In genomic region chr10:84353052-84353803, GRCh38 we compare ENCODE assay signal across 18 cellular contexts. TPM values are rescaled to one million over a fixed set of nuclear protein-coding genes. Genes with fewer than 3 reads are reported as not detected.
DNase-seq lines count a peak whose midpoint lies in the region; ATAC-seq and FAIRE-seq lines count a peak whose summit lies in the region.
"Had no signal": no experiment of that assay in that cellular context is flagged by ENCODE, and none has a peak within 500 bp of the region (broad histone marks: within the 10 kb centered on the region; RNA-seq: fewer than 3 reads in every experiment).

No MANE protein-coding gene starts in this region.

- no peak for FAIRE-seq in small intestine (lab: Jason Lieb, UNC)

- intact Hi-C loops in CD4-positive, alpha-beta memory T cell (cut with micrococcal nuclease): loop anchor here (2.0 kb wide), 1 partner anchor 22 kb away; no protein-coding TSS in a partner anchor

- peak overlapping the region in 2 of 4 donors; percentile 6 to 7 for H3K4me3 Mint-ChIP-seq in CD4-positive, CD25-positive, alpha-beta regulatory T cell
- H3K4me3 Mint-ChIP-seq in CD4-positive, alpha-beta memory T cell: peak overlapping the region in 3 of 8 donors; percentile 36 to 63 (median 42)
- peak overlapping the region in 3 of 5 donors; percentile 8 to 47 (median 36) for H3K4me3 Mint-ChIP-seq in immature natural killer cell
- H3K4me3 Mint-ChIP-seq: activated B cell treated with CpG ODN at 0.5 μM for 24 hours; activated CD4-positive, alpha-beta memory T cell treated with anti-CD3 and anti-CD28 coated beads, Interleukin-2, amount 10 ng/mL, durations not matched to agents 7 days and 5 days; activated naive CD4-positive, alpha-beta T cell treated with anti-CD3 and anti-CD28 coated beads, Interleukin-2, amount 10 ng/mL, durations not matched to agents 7 days and 5 days; activated T-cell treated with anti-CD3 and anti-CD28 coated beads, Interleukin-2, amount 50 U/mL, for 4 hours had no signal

- peaks cover 12% of the 10 kb centered on the region for H3K4me1 ChIP-seq in CD4-positive, CD25-positive, alpha-beta regulatory T cell (ENCODE audit: control insufficient read depth, insufficient read depth, low read length, poor library complexity, severe bottlenecking)
- peaks cover 62% of the 10 kb centered on the region for H3K4me1 ChIP-seq in CD4-positive, alpha-beta memory T cell (ENCODE audit: insufficient read depth, low read length)
- H3K4me1 ChIP-seq in small intestine (ENCODE audit: control insufficient read depth in 2 of 2, insufficient read depth in 1 of 2, low read depth in 1 of 2, low read length in 1 of 2): peaks cover 0 to 2% of the 10 kb centered on the region in 2 donors
- H3K4me1 ChIP-seq: Caco-2 had no signal

- H3K27ac ChIP-seq in CD4-positive, CD25-positive, alpha-beta regulatory T cell (ENCODE audit: insufficient read depth, low read length, poor library complexity, severe bottlenecking): no peak overlapping the region
- no peak overlapping the region for H3K27ac ChIP-seq in CD4-positive, alpha-beta memory T cell (ENCODE audit: low read depth, low read length)
- no peak overlapping the region for H3K27ac ChIP-seq in small intestine (ENCODE audit: low read depth in 1 of 2, low read length in 1 of 2)
- H3K27ac ChIP-seq: prostate gland had no signal

- ATAC-seq in CD4-positive, CD25-positive, alpha-beta regulatory T cell (ENCODE audit: low read depth in 2 of 2): no peak
- ATAC-seq in GM21515 (IDR thresholded peaks at IDR 0.05; ENCODE audit: unreplicated experiment): no peak

- H3K9me3 Mint-ChIP-seq in CD4-positive, CD25-positive, alpha-beta regulatory T cell: no peaks in the 10 kb centered on the region
- H3K9me3 Mint-ChIP-seq in CD4-positive, alpha-beta memory T cell: no peaks in the 10 kb centered on the region
- H3K9me3 Mint-ChIP-seq in immature natural killer cell: no peaks in the 10 kb centered on the region
- H3K9me3 Mint-ChIP-seq: activated B cell treated with CpG ODN at 0.5 μM for 24 hours; activated CD4-positive, alpha-beta memory T cell treated with anti-CD3 and anti-CD28 coated beads, Interleukin-2, amount 10 ng/mL, durations not matched to agents 7 days and 5 days; activated naive CD4-positive, alpha-beta T cell treated with anti-CD3 and anti-CD28 coated beads, Interleukin-2, amount 10 ng/mL, durations not matched to agents 7 days and 5 days; activated T-cell treated with anti-CD3 and anti-CD28 coated beads, Interleukin-2, amount 50 U/mL, for 4 hours had no signal

- H3K4me3 ChIP-seq in CD4-positive, CD25-positive, alpha-beta regulatory T cell (ENCODE audit: low read depth, low read length): no peak overlapping the region
- H3K4me3 ChIP-seq in CD4-positive, alpha-beta memory T cell (ENCODE audit: low read length in 2 of 2): no peak overlapping the region
- H3K4me3 ChIP-seq in small intestine (ENCODE audit: low read depth in 1 of 2, low read length in 2 of 2): no peak overlapping the region
- H3K4me3 ChIP-seq: prostate gland had no signal

- peaks cover 9% of the 10 kb centered on the region for H3K36me3 Mint-ChIP-seq in CD4-positive, CD25-positive, alpha-beta regulatory T cell
- peaks cover 0 to 8% of the 10 kb centered on the region in 2 donors for H3K36me3 Mint-ChIP-seq in CD4-positive, alpha-beta memory T cell
- H3K36me3 Mint-ChIP-seq in immature natural killer cell: no peaks in the 10 kb centered on the region

- H3K9me3 ChIP-seq in CD4-positive, CD25-positive, alpha-beta regulatory T cell (ENCODE audit: control insufficient read depth in 2 of 2, low read length in 2 of 2): no peaks in the 10 kb centered on the region
- H3K9me3 ChIP-seq in CD4-positive, alpha-beta memory T cell (ENCODE audit: control insufficient read depth in 1 of 2, low read length in 2 of 2): no peaks in the 10 kb centered on the region
- H3K9me3 ChIP-seq in small intestine (ENCODE audit: control insufficient read depth, low read depth): no peaks in the 10 kb centered on the region
- H3K9me3 ChIP-seq: Caco-2, prostate gland, SK-N-SH had no signal

- H3K27ac Mint-ChIP-seq in CD4-positive, CD25-positive, alpha-beta regulatory T cell: peak overlapping the region in 2 of 3 donors; percentile 2 to 48
- H3K27ac Mint-ChIP-seq in CD4-positive, alpha-beta memory T cell: peak overlapping the region in 5 of 7 donors; percentile 4 to 77 (median 53)
- peak overlapping the region; percentile 60 to 87 (median 80) for H3K27ac Mint-ChIP-seq in immature natural killer cell
- H3K27ac Mint-ChIP-seq: activated B cell treated with CpG ODN at 0.5 μM for 24 hours; activated CD4-positive, alpha-beta memory T cell treated with anti-CD3 and anti-CD28 coated beads, Interleukin-2, amount 10 ng/mL, durations not matched to agents 7 days and 5 days; activated naive CD4-positive, alpha-beta T cell treated with anti-CD3 and anti-CD28 coated beads, Interleukin-2, amount 10 ng/mL, durations not matched to agents 7 days and 5 days had no signal

- 78 to 81% (median 78%) methylated on average over 11 of the region's 11 CpGs for WGBS in small intestine, 3 donors

- no peaks in the 10 kb centered on the region for H3K36me3 ChIP-seq in CD4-positive, CD25-positive, alpha-beta regulatory T cell (ENCODE audit: control insufficient read depth, insufficient read depth, low read length)
- no peaks in the 10 kb centered on the region for H3K36me3 ChIP-seq in CD4-positive, alpha-beta memory T cell (ENCODE audit: insufficient read depth, low read length)
- H3K36me3 ChIP-seq in small intestine (ENCODE audit: control insufficient read depth in 2 of 2, insufficient read depth in 2 of 2, low read length in 2 of 2): no peaks in the 10 kb centered on the region
- H3K36me3 ChIP-seq: prostate gland had no signal

- POLR2A ChIA-PET in CD4-positive, alpha-beta memory T cell (lab: Charles Lee; ENCODE audit: partially characterized antibody): interaction anchor here (0.5 to 2.4 kb wide), 4 partner anchors 18 to 24 kb away, joined by 3 to 8 read pairs (median 4); partner anchors contain the start of gene CCSER2

- H3K27me3 ChIP-seq in CD4-positive, CD25-positive, alpha-beta regulatory T cell (ENCODE audit: control insufficient read depth, insufficient read depth, low read length): no peaks in the 10 kb centered on the region
- H3K27me3 ChIP-seq in CD4-positive, alpha-beta memory T cell (ENCODE audit: insufficient read depth, low read length): no peaks in the 10 kb centered on the region
- H3K27me3 ChIP-seq in small intestine (ENCODE audit: control insufficient read depth in 2 of 2, insufficient read depth in 2 of 2, low read length in 2 of 2): no peaks in the 10 kb centered on the region

- no peaks in the 10 kb centered on the region for H3K27me3 Mint-ChIP-seq in CD4-positive, CD25-positive, alpha-beta regulatory T cell
- H3K27me3 Mint-ChIP-seq in CD4-positive, alpha-beta memory T cell: no peaks in the 10 kb centered on the region
- H3K27me3 Mint-ChIP-seq in immature natural killer cell (ENCODE audit: low read depth in 3 of 3): peaks cover 0 to 2% (median 0%) of the 10 kb centered on the region in 3 donors
- H3K27me3 Mint-ChIP-seq: activated B cell treated with CpG ODN at 0.5 μM for 24 hours; activated CD4-positive, alpha-beta memory T cell treated with anti-CD3 and anti-CD28 coated beads, Interleukin-2, amount 10 ng/mL, durations not matched to agents 7 days and 5 days; activated naive CD4-positive, alpha-beta T cell treated with anti-CD3 and anti-CD28 coated beads, Interleukin-2, amount 10 ng/mL, durations not matched to agents 7 days and 5 days had no signal

- peak in 1 of 3 donors; percentile 32 for DNase-seq in CD4-positive, CD25-positive, alpha-beta regulatory T cell
- no peak for DNase-seq in CD4-positive, alpha-beta memory T cell
- peak; percentile 65 for DNase-seq in NCI-H510A treated with DMSO at 0.1 percent for 48 hours (lab: John Stamatoyannopoulos, UW)
- no peak for DNase-seq in immature natural killer cell
- DNase-seq in HuH-7 (ENCODE audit: low spot score): no peak
- DNase-seq in small intestine: no peak
- no peak for DNase-seq in OCI-M2 (lab: John Stamatoyannopoulos, UW; ENCODE audit: unreplicated experiment)
- DNase-seq: activated B cell treated with CpG ODN at 0.5 μM for 24 hours; activated CD4-positive, alpha-beta memory T cell treated with anti-CD3 and anti-CD28 coated beads, Interleukin-2, amount 10 ng/mL, durations not matched to agents 7 days and 5 days; activated naive CD4-positive, alpha-beta T cell treated with anti-CD3 and anti-CD28 coated beads, Interleukin-2, amount 10 ng/mL, durations not matched to agents 7 days and 5 days; activated T-cell treated with anti-CD3 and anti-CD28 coated beads, Interleukin-2, amount 50 U/mL, for 4 hours; Caco-2; effector CD8-positive, alpha-beta T cell; NCI-H1105 treated with DMSO at 0.1 percent for 48 hours; NK-92 treated with Interleukin-12 subunit alpha and Interleukin-12 subunit beta, amount 100 ng/mL, for 24 hours; SK-N-SH had no signal

- CTCF ChIA-PET in CD4-positive, alpha-beta memory T cell (lab: Charles Lee; ENCODE audit: partially characterized antibody): interaction anchor here (0.6 to 5.2 kb wide), 25 partner anchors 10 to 1717 kb away, joined by 3 to 71 read pairs (median 4); no protein-coding TSS in a partner anchor

- peaks cover 29 to 80% (median 59%) of the 10 kb centered on the region in 4 donors for H3K4me1 Mint-ChIP-seq in CD4-positive, CD25-positive, alpha-beta regulatory T cell
- peaks cover 51 to 85% (median 66%) of the 10 kb centered on the region in 4 donors for H3K4me1 Mint-ChIP-seq in CD4-positive, alpha-beta memory T cell
- H3K4me1 Mint-ChIP-seq in immature natural killer cell: peaks cover 75 to 87% of the 10 kb centered on the region in 2 donors

RNA-seq across cellular contexts. Expression of gene CCSER2, which starts 24.8 kb away (rescaled TPM):
- total RNA-seq in CD4-positive, CD25-positive, alpha-beta regulatory T cell: 110 TPM
- 10 to 100 TPM; 45.7 to 78.5 (median 70.9) TPM for polyA plus RNA-seq in CD4-positive, CD25-positive, alpha-beta regulatory T cell
- total RNA-seq in CD4-positive, alpha-beta memory T cell: 100 to 1,000 TPM; 144 to 151 TPM
- polyA plus RNA-seq in CD4-positive, alpha-beta memory T cell: 10 to 100 TPM; 89.8 to 93.3 TPM
- polyA plus RNA-seq in immature natural killer cell (100 to 1,000 TPM in 2 of 3 donors, 10 to 100 TPM in 1; 81.3 to 118 (median 103) TPM), small intestine (10 to 100 TPM in 2 of 3 donors, 1 to 10 TPM in 1; 9.8 to 22.8 (median 20.0) TPM)

Comparison
In these comparisons a context has a peak if more than half of its experiments do, and no peak if none do; other contexts are left out.
1. H3K27ac Mint-ChIP-seq: peak in every context shown above with its lines; median percentile 80 in immature natural killer cell; 53 in CD4-positive, alpha-beta memory T cell; 25 in CD4-positive, CD25-positive, alpha-beta regulatory T cell.